1 cellular context compared by ENCODE assay signal in genomic region chr12:1362143-1362542, GRCh38.
TF ChIP-seq lines count a peak whose summit lies in the region.

No MANE protein-coding gene starts in this region.

TF ChIP-seq in IMR-90, 13 proteins besides CTCF, POLR2A, EP300 and RAD21 (continued from another document):
- TF ChIP-seq SMC3 (IDR thresholded peaks at IDR 0.05; ENCODE audit: low read depth, low read length) (no peak), FOS (IDR thresholded peaks at IDR 0.05; ENCODE audit: low read depth, low read length) (no peak), RFX5 (IDR thresholded peaks at IDR 0.05; ENCODE audit: low read depth, low read length) (no peak), MAZ (IDR thresholded peaks at IDR 0.05; ENCODE audit: borderline replicate concordance, low read depth, low read length) (no peak), BHLHE40 (IDR thresholded peaks at IDR 0.05; ENCODE audit: low read depth, low read length) (no peak), MXI1 (IDR thresholded peaks at IDR 0.05; ENCODE audit: borderline replicate concordance, low read depth, low read length) (no peak)
TF ChIP-seq in IMR-90: peak in this region for 0.
